ENCODE assay signal across 1 cellular context in the genomic region with DNA sequence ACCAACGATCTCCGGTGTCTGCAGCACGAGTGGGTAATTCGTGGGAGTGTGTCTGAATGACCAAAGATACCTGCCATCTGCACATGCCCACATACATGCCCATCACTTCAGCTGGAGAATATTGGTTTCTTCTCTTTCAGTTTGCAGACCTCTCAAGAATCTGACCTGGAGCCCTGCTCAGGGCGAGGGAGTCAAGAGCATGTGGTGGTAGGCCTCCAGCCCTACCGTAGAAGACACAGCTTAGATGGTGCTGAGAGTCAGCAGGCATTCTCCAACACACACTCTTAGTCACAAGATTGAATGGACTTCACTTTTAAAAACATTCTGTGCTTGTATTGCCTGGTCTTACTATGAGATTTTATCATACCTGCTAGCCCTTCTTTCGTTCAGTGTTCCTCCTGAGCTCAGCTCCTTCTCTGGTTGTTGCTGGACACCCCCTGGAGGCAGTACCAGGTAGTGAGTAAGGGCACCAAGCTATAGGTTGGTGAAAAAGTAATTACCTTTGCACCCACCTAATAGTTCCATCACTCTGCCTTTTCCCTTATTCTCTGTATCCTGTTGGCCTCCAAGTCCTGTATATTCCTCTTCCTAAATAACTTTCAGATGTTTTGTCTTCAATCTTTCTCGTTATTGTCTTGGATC.
TF ChIP-seq lines count a peak whose summit lies in the region.

No MANE protein-coding gene starts in this region.

TF ChIP-seq in SK-N-SH treated with all-trans-retinoic acid at 6 μM for 48 hours, 23 proteins besides CTCF, POLR2A, EP300 and RAD21 (continued from another document):
- TF ChIP-seq, protein P1, sequence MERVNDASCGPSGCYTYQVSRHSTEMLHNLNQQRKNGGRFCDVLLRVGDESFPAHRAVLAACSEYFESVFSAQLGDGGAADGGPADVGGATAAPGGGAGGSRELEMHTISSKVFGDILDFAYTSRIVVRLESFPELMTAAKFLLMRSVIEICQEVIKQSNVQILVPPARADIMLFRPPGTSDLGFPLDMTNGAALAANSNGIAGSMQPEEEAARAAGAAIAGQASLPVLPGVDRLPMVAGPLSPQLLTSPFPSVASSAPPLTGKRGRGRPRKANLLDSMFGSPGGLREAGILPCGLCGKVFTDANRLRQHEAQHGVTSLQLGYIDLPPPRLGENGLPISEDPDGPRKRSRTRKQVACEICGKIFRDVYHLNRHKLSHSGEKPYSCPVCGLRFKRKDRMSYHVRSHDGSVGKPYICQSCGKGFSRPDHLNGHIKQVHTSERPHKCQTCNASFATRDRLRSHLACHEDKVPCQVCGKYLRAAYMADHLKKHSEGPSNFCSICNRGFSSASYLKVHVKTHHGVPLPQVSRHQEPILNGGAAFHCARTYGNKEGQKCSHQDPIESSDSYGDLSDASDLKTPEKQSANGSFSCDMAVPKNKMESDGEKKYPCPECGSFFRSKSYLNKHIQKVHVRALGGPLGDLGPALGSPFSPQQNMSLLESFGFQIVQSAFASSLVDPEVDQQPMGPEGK (CRISPR knock-in tag; IDR thresholded peaks at IDR 0.05; ENCODE audit: borderline replicate concordance) = no peak
- no peak for TF ChIP-seq ZFP3 (CRISPR knock-in tag; IDR thresholded peaks at IDR 0.05)
- TF ChIP-seq, protein P2, sequence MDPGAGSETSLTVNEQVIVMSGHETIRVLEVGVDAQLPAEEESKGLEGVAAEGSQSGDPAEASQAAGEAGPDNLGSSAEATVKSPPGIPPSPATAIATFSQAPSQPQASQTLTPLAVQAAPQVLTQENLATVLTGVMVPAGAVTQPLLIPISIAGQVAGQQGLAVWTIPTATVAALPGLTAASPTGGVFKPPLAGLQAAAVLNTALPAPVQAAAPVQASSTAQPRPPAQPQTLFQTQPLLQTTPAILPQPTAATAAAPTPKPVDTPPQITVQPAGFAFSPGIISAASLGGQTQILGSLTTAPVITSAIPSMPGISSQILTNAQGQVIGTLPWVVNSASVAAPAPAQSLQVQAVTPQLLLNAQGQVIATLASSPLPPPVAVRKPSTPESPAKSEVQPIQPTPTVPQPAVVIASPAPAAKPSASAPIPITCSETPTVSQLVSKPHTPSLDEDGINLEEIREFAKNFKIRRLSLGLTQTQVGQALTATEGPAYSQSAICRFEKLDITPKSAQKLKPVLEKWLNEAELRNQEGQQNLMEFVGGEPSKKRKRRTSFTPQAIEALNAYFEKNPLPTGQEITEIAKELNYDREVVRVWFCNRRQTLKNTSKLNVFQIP (CRISPR knock-in tag; IDR thresholded peaks at IDR 0.05; ENCODE audit: borderline replicate concordance, low read depth) = no peak
- no peak for TF ChIP-seq OSR1 (CRISPR knock-in tag; IDR thresholded peaks at IDR 0.05)
- no peak for TF ChIP-seq CSDC2 (CRISPR knock-in tag; IDR thresholded peaks at IDR 0.05)
TF ChIP-seq in SK-N-SH treated with all-trans-retinoic acid at 6 μM for 48 hours: peak in this region for 0.
